23 cellular contexts compared by ENCODE assay signal in the genomic region with DNA sequence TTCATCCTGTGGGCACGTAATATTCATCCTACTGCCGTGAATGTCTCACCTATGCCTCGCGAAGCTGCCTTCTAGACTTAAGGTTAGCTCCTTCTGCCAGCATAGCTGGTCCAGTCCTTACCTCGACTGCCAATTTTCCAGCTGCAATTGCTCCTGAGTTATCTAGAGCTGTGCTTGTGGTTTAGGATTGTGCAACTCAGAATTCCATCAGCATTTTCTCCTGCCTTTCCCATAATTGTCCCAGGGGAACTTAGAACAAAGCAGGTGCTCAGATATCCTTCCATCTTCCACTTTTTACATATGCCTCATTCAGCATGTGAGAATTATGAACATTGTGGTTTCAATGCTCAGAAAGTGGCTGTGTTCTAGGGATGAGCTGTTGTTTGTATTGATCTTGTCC.
DNase-seq lines count a peak whose midpoint lies in the region; ATAC-seq and TF ChIP-seq lines count a peak whose summit lies in the region.
"Had no signal": no experiment of that assay in that cellular context is flagged by ENCODE, and none has a peak within 500 bp of the region (broad histone marks: within the 10 kb centered on the region; RNA-seq: fewer than 3 reads in every experiment).

No MANE protein-coding gene starts in this region.

- no peaks in the 10 kb centered on the region for H3K9me3 ChIP-seq in CD8-positive, alpha-beta memory T cell (ENCODE audit: low read length)
- H3K9me3 ChIP-seq: sigmoid colon, testis had no signal

- no peaks in the 10 kb centered on the region for H3K36me3 ChIP-seq in CD8-positive, alpha-beta memory T cell (ENCODE audit: insufficient read depth, low read length)
- H3K36me3 ChIP-seq: sigmoid colon had no signal

- no peak overlapping the region for H3K4me3 Mint-ChIP-seq in CD8-positive, alpha-beta memory T cell
- H3K4me3 Mint-ChIP-seq: activated CD4-positive, alpha-beta memory T cell treated with anti-CD3 and anti-CD28 coated beads for 36 hours; activated T-cell treated with anti-CD3 and anti-CD28 coated beads, Interleukin-2, amount 50 U/mL, for 24 hours; endodermal cell; neural crest cell had no signal

- ATAC-seq in GM21526 (IDR thresholded peaks at IDR 0.05; ENCODE audit: low FRiP score, unreplicated experiment): no peak

- no peak overlapping the region for H3K4me3 ChIP-seq in astrocyte of the spinal cord (ENCODE audit: low read depth, low read length)
- H3K4me3 ChIP-seq in CD8-positive, alpha-beta memory T cell (ENCODE audit: low read length): no peak overlapping the region
- H3K4me3 ChIP-seq: sigmoid colon, testis had no signal

- no peak for TF ChIP-seq CTCF in astrocyte of the spinal cord (IDR thresholded peaks at IDR 0.05; ENCODE audit: low read depth, low read length)

- H3K4me1 Mint-ChIP-seq in CD8-positive, alpha-beta memory T cell: no peaks in the 10 kb centered on the region
- H3K4me1 Mint-ChIP-seq: endodermal cell, neural crest cell had no signal

- POLR2A ChIA-PET in CD8-positive, alpha-beta memory T cell (lab: Charles Lee): no interaction called here

- H3K9me3 Mint-ChIP-seq in CD8-positive, alpha-beta memory T cell: peaks cover 4 to 36% (median 15%) of the 10 kb centered on the region in 5 donors
- H3K9me3 Mint-ChIP-seq: endodermal cell, neural crest cell had no signal

- H3K27ac Mint-ChIP-seq in CD8-positive, alpha-beta memory T cell: no peak overlapping the region
- H3K27ac Mint-ChIP-seq: activated CD4-positive, alpha-beta memory T cell treated with anti-CD3 and anti-CD28 coated beads for 36 hours; activated T-cell treated with anti-CD3 and anti-CD28 coated beads, Interleukin-2, amount 50 U/mL, for 24 hours; endodermal cell had no signal

- peaks cover 0 to 2% of the 10 kb centered on the region in 2 donors for H3K27me3 Mint-ChIP-seq in CD8-positive, alpha-beta memory T cell
- H3K27me3 Mint-ChIP-seq: activated CD4-positive, alpha-beta memory T cell treated with anti-CD3 and anti-CD28 coated beads for 36 hours; activated T-cell treated with anti-CD3 and anti-CD28 coated beads, Interleukin-2, amount 50 U/mL, for 24 hours had no signal

- CTCF ChIA-PET in CD8-positive, alpha-beta memory T cell (lab: Charles Lee): no interaction called here

- in situ Hi-C loops in astrocyte of the spinal cord (cut with HindIII; ENCODE audit: low sequenced_read_pairs): no loop called here

- DNase-seq in EH (ENCODE audit: low read depth) (peak; percentile 6), NCI-H187 treated with DMSO at 0.1 percent for 48 hours (lab: John Stamatoyannopoulos, UW) (peak; percentile 70), astrocyte of the spinal cord (ENCODE audit: low read depth, low spot score) (peak; percentile 46), iris pigment epithelial cell (ENCODE audit: low read depth) (peak; percentile 13), NCI-H1436 (lab: John Stamatoyannopoulos, UW) (no peak), Kasumi-1 (lab: John Stamatoyannopoulos, UW) (no peak)
- no peak for DNase-seq in CD8-positive, alpha-beta memory T cell
- DNase-seq: activated CD4-positive, alpha-beta memory T cell treated with anti-CD3 and anti-CD28 coated beads for 36 hours; activated naive CD4-positive, alpha-beta T cell treated with anti-CD3 and anti-CD28 coated beads, Interleukin-2, amount 50 U/mL, for 16 hours; activated T-cell treated with anti-CD3 and anti-CD28 coated beads, Interleukin-2, amount 50 U/mL, for 24 hours; Calu3; cerebellar nuclear complex; endodermal cell; foreskin melanocyte; GDM1; Karpas-422; NCI-H446 treated with DMSO at 0.1 percent for 48 hours; OCI-M1; sigmoid colon; stimulated activated CD4-positive, alpha-beta T cell treated with anti-CD3 and anti-CD28 coated beads, Interleukin-2, amount 100 ng/mL, for 48 hours; testis had no signal

- H3K4me1 ChIP-seq in CD8-positive, alpha-beta memory T cell (ENCODE audit: insufficient read depth, low read length): no peaks in the 10 kb centered on the region
- H3K4me1 ChIP-seq: sigmoid colon, testis had no signal

- no peaks in the 10 kb centered on the region for H3K36me3 Mint-ChIP-seq in CD8-positive, alpha-beta memory T cell
- H3K36me3 Mint-ChIP-seq: activated CD4-positive, alpha-beta memory T cell treated with anti-CD3 and anti-CD28 coated beads for 36 hours had no signal

- no peaks in the 10 kb centered on the region for H3K27me3 ChIP-seq in CD8-positive, alpha-beta memory T cell (ENCODE audit: insufficient read depth, low read length, poor library complexity, severe bottlenecking)
- H3K27me3 ChIP-seq: sigmoid colon, testis had no signal

- no peak overlapping the region for H3K27ac ChIP-seq in CD8-positive, alpha-beta memory T cell (ENCODE audit: low read depth, low read length)
- H3K27ac ChIP-seq: sigmoid colon, testis had no signal

Comparison
In these comparisons a context has a peak if more than half of its experiments do, and no peak if none do; other contexts are left out.
1. DNase-seq: peak in EH (single experiment), NCI-H187 treated with DMSO at 0.1 percent for 48 hours (single experiment), astrocyte of the spinal cord (single experiment) and iris pigment epithelial cell (single experiment); none in NCI-H1436 (single experiment), CD8-positive, alpha-beta memory T cell (0 of 5) and Kasumi-1 (0 of 2).